ENCODE assay signal across 8 cellular contexts in genomic region chr15:84195603-84196002, GRCh38. TPM values are rescaled to one million over a fixed set of nuclear protein-coding genes. Genes with fewer than 3 reads are reported as not detected.
DNase-seq lines count a peak whose midpoint lies in the region; ATAC-seq and TF ChIP-seq lines count a peak whose summit lies in the region.
"Not testable (repeated sequence)": the region's sequence is repeated elsewhere in the genome, so short reads cannot be mapped to it uniquely, and the experiment has no call there.

No MANE protein-coding gene starts in this region.

- H3K4me3 Mint-ChIP-seq in activated CD8-positive, alpha-beta memory T cell treated with anti-CD3 and anti-CD28 coated beads, Interleukin-2, amount 10 ng/mL, durations not matched to agents 7 days and 5 days, result not testable (repeated sequence)

- not testable (repeated sequence) for H3K4me1 ChIP-seq in heart right ventricle

- ATAC-seq in GM18498 (IDR thresholded peaks at IDR 0.05; ENCODE audit: unreplicated experiment), result peak; percentile 91
- ATAC-seq in GM19397 (IDR thresholded peaks at IDR 0.05; ENCODE audit: unreplicated experiment), result peak; percentile 89
- ATAC-seq in GM21737 (IDR thresholded peaks at IDR 0.05; ENCODE audit: unreplicated experiment), result peak; percentile 91
- peak; percentile 94 for ATAC-seq in HG02973 (IDR thresholded peaks at IDR 0.05; ENCODE audit: unreplicated experiment)
- ATAC-seq in HG03457 (IDR thresholded peaks at IDR 0.05; ENCODE audit: unreplicated experiment), result peak; percentile 61
- peak; percentile 84 for ATAC-seq in activated CD8-positive, alpha-beta memory T cell treated with anti-CD3 and anti-CD28 coated beads, Interleukin-2, amount 10 ng/mL, durations not matched to agents 7 days and 5 days
- ATAC-seq in heart right ventricle, result peak; percentile 83 to 91 (median 90)
- ATAC-seq in omental fat pad (ENCODE audit: low FRiP score), result peak; percentile 93

- not testable (repeated sequence) for DNase-seq in activated CD8-positive, alpha-beta memory T cell treated with anti-CD3 and anti-CD28 coated beads, Interleukin-2, amount 10 ng/mL, durations not matched to agents 7 days and 5 days; heart right ventricle; omental fat pad (ENCODE audit: low spot score)

- TF ChIP-seq CTCF in heart right ventricle (IDR thresholded peaks at IDR 0.05); omental fat pad (IDR thresholded peaks at IDR 0.05): not testable (repeated sequence)

- H3K4me3 ChIP-seq in heart right ventricle, result not testable (repeated sequence)

- not testable (repeated sequence) for H3K27ac ChIP-seq in heart right ventricle

- not testable (repeated sequence) for H3K27me3 ChIP-seq in heart right ventricle

- H3K9me3 ChIP-seq in heart right ventricle, result not testable (repeated sequence)

- intact Hi-C loops in heart right ventricle (cut with DNase I), result not testable (repeated sequence)

- not testable (repeated sequence) for H3K36me3 ChIP-seq in heart right ventricle

- WGBS in heart right ventricle, 2 donors, result no CpG with 5 or more reads among the region's 8 CpGs

- H3K27me3 Mint-ChIP-seq in activated CD8-positive, alpha-beta memory T cell treated with anti-CD3 and anti-CD28 coated beads, Interleukin-2, amount 10 ng/mL, durations not matched to agents 7 days and 5 days, result not testable (repeated sequence)

- CTCF ChIA-PET in activated CD8-positive, alpha-beta memory T cell treated with anti-CD3 and anti-CD28 coated beads, Interleukin-2, amount 10 ng/mL, durations not matched to agents 7 days and 5 days (lab: Charles Lee), result not testable (repeated sequence)

- not testable (repeated sequence) for H3K36me3 Mint-ChIP-seq in activated CD8-positive, alpha-beta memory T cell treated with anti-CD3 and anti-CD28 coated beads, Interleukin-2, amount 10 ng/mL, durations not matched to agents 7 days and 5 days

- H3K4me1 Mint-ChIP-seq in activated CD8-positive, alpha-beta memory T cell treated with anti-CD3 and anti-CD28 coated beads, Interleukin-2, amount 10 ng/mL, durations not matched to agents 7 days and 5 days, result not testable (repeated sequence)

- H3K27ac Mint-ChIP-seq in activated CD8-positive, alpha-beta memory T cell treated with anti-CD3 and anti-CD28 coated beads, Interleukin-2, amount 10 ng/mL, durations not matched to agents 7 days and 5 days, result not testable (repeated sequence)

- H3K9me3 Mint-ChIP-seq in activated CD8-positive, alpha-beta memory T cell treated with anti-CD3 and anti-CD28 coated beads, Interleukin-2, amount 10 ng/mL, durations not matched to agents 7 days and 5 days (ENCODE audit: low read depth), result not testable (repeated sequence)

RNA-seq across cellular contexts. Expression of gene GOLGA6L4, which starts 40.0 kb away (rescaled TPM):
- 1 to 10 TPM in 1 of 2 experiments, under 1 TPM in 1; 0.96 to 3.6 TPM for total RNA-seq in activated CD8-positive, alpha-beta memory T cell treated with anti-CD3 and anti-CD28 coated beads, Interleukin-2, amount 10 ng/mL, durations not matched to agents 7 days and 5 days
- 1 to 10 TPM; 1.0 to 2.0 (median 1.5) TPM for total RNA-seq in heart right ventricle
- 1 to 10 TPM in 1 of 2 donors, under 1 TPM in 1; 0.64 to 7.6 TPM for polyA plus RNA-seq in heart right ventricle
- total RNA-seq in omental fat pad, result 1 to 10 TPM; 1.4 to 9.6 (median 3.2) TPM
